Comparison of ENCODE assay signal across 14 cellular contexts in genomic region chr3:10693457-10693856, GRCh38.
DNase-seq lines count a peak whose midpoint lies in the region; ATAC-seq, FAIRE-seq and TF ChIP-seq lines count a peak whose summit lies in the region.
"Had no signal": no experiment of that assay in that cellular context is flagged by ENCODE, and none has a peak within 500 bp of the region (broad histone marks: within the 10 kb centered on the region; RNA-seq: fewer than 3 reads in every experiment).

No MANE protein-coding gene starts in this region.

- no peaks in the 10 kb centered on the region for H3K9me3 ChIP-seq in kidney (ENCODE audit: control insufficient read depth in 1 of 2, low read length in 2 of 2)
- H3K9me3 ChIP-seq: mucosa of descending colon had no signal

- no peaks in the 10 kb centered on the region for H3K36me3 ChIP-seq in kidney (ENCODE audit: control insufficient read depth in 1 of 2, insufficient read depth in 2 of 2, low read length in 2 of 2)

- TF ChIP-seq CTCF in LNCaP clone FGC (IDR thresholded peaks at IDR 0.05; ENCODE audit: control insufficient read depth, extremely low read depth, insufficient read depth) (peak; percentile 29), kidney (IDR thresholded peaks at IDR 0.05; ENCODE audit: borderline replicate concordance, extremely low read depth, insufficient read depth) (peak; percentile 11), lower leg skin (IDR thresholded peaks at IDR 0.05) (no peak)

- 61 to 74% methylated on average over 4 of the region's 4 CpGs for WGBS in lower leg skin, 2 donors

- no peak for FAIRE-seq in kidney (lab: Jason Lieb, UNC)

- H3K9ac ChIP-seq in kidney (ENCODE audit: low read length in 2 of 2) = no peak overlapping the region

- no peak for TF ChIP-seq POLR2A in lower leg skin (IDR thresholded peaks at IDR 0.05)

- DNase-seq in ELR (ENCODE audit: low read depth) = peak; percentile 16
- no peak for DNase-seq in LNCaP clone FGC (ENCODE audit: low read depth)
- DNase-seq in amniotic epithelial cell (ENCODE audit: low read depth) = peak; percentile 23
- no peak for DNase-seq in kidney
- no peak for DNase-seq in lower leg skin (ENCODE audit: low spot score in 2 of 2)
- no peak for DNase-seq in activated naive CD4-positive, alpha-beta T cell treated with Interleukin-2 at 50 U/mL for 16 hours
- DNase-seq: activated CD4-positive, alpha-beta T cell treated with anti-CD3 and anti-CD28 coated beads, Interleukin-2, amount 10 ng/mL, durations not matched to agents 7 days and 5 days; mucosa of descending colon; NCI-H1105; stimulated activated CD4-positive, alpha-beta T cell treated with anti-CD3 and anti-CD28 coated beads, Interleukin-4, amount 100 ng/mL, for 1 hour; stimulated activated naive CD8-positive, alpha-beta T cell treated with anti-CD3 and anti-CD28 coated beads, Interleukin-15, Interleukin-2, amounts not matched to agents 100 U/mL and 50 U/mL, for 24 hours had no signal

- no peaks in the 10 kb centered on the region for H3K4me1 ChIP-seq in kidney (ENCODE audit: control insufficient read depth in 1 of 2, insufficient read depth in 1 of 2, low read depth in 1 of 2, low read length in 2 of 2)

- intact Hi-C loops in kidney (cut with DNase I) (no loop called here), lower leg skin (cut with DNase I; ENCODE audit: low total_unique reads) (no loop called here)

- ATAC-seq in HG02981 (IDR thresholded peaks at IDR 0.05; ENCODE audit: unreplicated experiment) = no peak
- no peak for ATAC-seq in HG03442 (IDR thresholded peaks at IDR 0.05; ENCODE audit: unreplicated experiment)
- ATAC-seq: mucosa of descending colon; stimulated activated naive CD8-positive, alpha-beta T cell treated with anti-CD3 and anti-CD28 coated beads, Interleukin-15, Interleukin-2, amounts not matched to agents 100 U/mL and 50 U/mL, for 24 hours had no signal

- H3K27ac ChIP-seq in kidney (ENCODE audit: low read depth in 2 of 2, low read length in 2 of 2) = no peak overlapping the region
- H3K27ac ChIP-seq: HL-60 had no signal

- H3K4me3 ChIP-seq in LNCaP clone FGC (ENCODE audit: low read depth, low read length) = no peak overlapping the region
- no peak overlapping the region for H3K4me3 ChIP-seq in kidney (ENCODE audit: low read length in 2 of 2)
- no peak overlapping the region for H3K4me3 ChIP-seq in lower leg skin (ENCODE audit: low read depth, poor library complexity, severe bottlenecking)
- H3K4me3 ChIP-seq: mucosa of descending colon had no signal

Comparison
In these comparisons a context has a peak if more than half of its experiments do, and no peak if none do; other contexts are left out.
1. DNase-seq: peak in ELR (single experiment) and amniotic epithelial cell (single experiment); none in LNCaP clone FGC (single experiment), kidney (single experiment), lower leg skin (0 of 2) and activated naive CD4-positive, alpha-beta T cell treated with Interleukin-2 at 50 U/mL for 16 hours (single experiment).
2. CTCF ChIP-seq: peak in LNCaP clone FGC (single experiment) and kidney (single experiment); none in lower leg skin (0 of 3).